Comparison of ENCODE assay signal across 15 cellular contexts in the genomic region with DNA sequence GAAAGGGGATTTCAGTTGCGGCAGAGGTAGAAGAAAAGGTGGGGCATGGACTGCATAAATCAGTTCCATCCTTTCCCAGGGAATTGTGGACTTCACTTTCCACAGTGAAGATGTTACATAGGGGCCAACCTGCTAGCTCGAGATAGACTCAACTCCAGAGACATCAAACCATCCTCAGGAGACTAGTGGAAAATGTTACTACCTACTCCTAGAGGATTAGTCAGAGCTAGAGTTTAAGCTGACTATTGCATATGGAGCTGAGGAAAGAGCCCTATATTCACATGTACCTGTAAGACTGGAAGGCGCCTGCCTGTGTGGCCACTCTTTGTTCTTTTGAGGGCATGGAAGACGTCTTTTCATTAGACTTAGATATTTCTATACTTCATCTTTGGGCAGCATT.
DNase-seq lines count a peak whose midpoint lies in the region; ATAC-seq, FAIRE-seq and TF ChIP-seq lines count a peak whose summit lies in the region.
"Had no signal": no experiment of that assay in that cellular context is flagged by ENCODE, and none has a peak within 500 bp of the region (broad histone marks: within the 10 kb centered on the region; RNA-seq: fewer than 3 reads in every experiment).

No MANE protein-coding gene starts in this region.

- no peaks in the 10 kb centered on the region for H3K9me3 ChIP-seq in right atrium auricular region
- no peaks in the 10 kb centered on the region for H3K9me3 ChIP-seq in psoas muscle
- no peaks in the 10 kb centered on the region for H3K9me3 ChIP-seq in vagina
- no peaks in the 10 kb centered on the region for H3K9me3 ChIP-seq in pancreas

- H3K4me1 ChIP-seq in right atrium auricular region (peaks cover 0 to 79% of the 10 kb centered on the region in 2 donors), psoas muscle (peaks cover 4% of the 10 kb centered on the region), vagina (peaks cover 46% of the 10 kb centered on the region), pancreas (no peaks in the 10 kb centered on the region)

- intact Hi-C loops in cardiac septum (cut with DNase I) (loop anchor here (5.0 to 10.0 kb wide), 2 partner anchors 108 to 391 kb away; no protein-coding TSS in a partner anchor), psoas muscle (cut with DNase I) (no loop called here), vagina (cut with DNase I) (no loop called here), pancreas (cut with DNase I) (loop anchor here in 1 of 3 donors (5.0 kb wide), 1 partner anchor 107 kb away; no protein-coding TSS in a partner anchor)

- 80 to 87% (median 86%) methylated on average over 4 of the region's 4 CpGs for WGBS in psoas muscle, 3 donors
- 88% methylated on average over 4 of the region's 4 CpGs for WGBS in pancreas, 2 donors

- H3K4me3 ChIP-seq in right atrium auricular region = peak overlapping the region in 1 of 2 donors; percentile 1
- no peak overlapping the region for H3K4me3 ChIP-seq in fibroblast of mammary gland (ENCODE audit: control insufficient read depth, low read depth, low read length)
- no peak overlapping the region for H3K4me3 ChIP-seq in psoas muscle
- H3K4me3 ChIP-seq in vagina = no peak overlapping the region
- no peak overlapping the region for H3K4me3 ChIP-seq in pancreas
- H3K4me3 ChIP-seq: GM23338, SK-N-MC had no signal

- DNase-seq in right atrium auricular region (ENCODE audit: low spot score) = no peak
- DNase-seq in cardiac septum (ENCODE audit: low spot score) = no peak
- DNase-seq in fibroblast of mammary gland (ENCODE audit: low read depth) = peak; percentile 46
- DNase-seq in psoas muscle = no peak
- DNase-seq in vagina (ENCODE audit: extremely low spot score in 2 of 2) = no peak
- DNase-seq in pancreas = no peak
- DNase-seq in frontal cortex (ENCODE audit: low spot score in 2 of 2) = no peak
- DNase-seq: activated T-cell treated with anti-CD3 and anti-CD28 coated beads, Interleukin-2, amount 50 U/mL, for 1 hour; central memory CD4-positive, alpha-beta T cell; stimulated activated CD4-positive, alpha-beta T cell treated with anti-CD3 and anti-CD28 coated beads, Interleukin-12 subunit alpha, Interleukin-12 subunit beta, amount 100 ng/mL, for 4 hours had no signal

- FAIRE-seq in pancreas (lab: Jason Lieb, UNC) (no peak), frontal cortex (lab: Jason Lieb, UNC) (no peak)

- no peak for TF ChIP-seq CTCF in right atrium auricular region (IDR thresholded peaks at IDR 0.05)
- TF ChIP-seq CTCF in fibroblast of mammary gland (conservative IDR thresholded peaks at IDR 0.05; ENCODE audit: control insufficient read depth, insufficient read depth, low read depth, low read length) = no peak
- TF ChIP-seq CTCF in psoas muscle (IDR thresholded peaks at IDR 0.05) = no peak
- TF ChIP-seq CTCF in vagina (IDR thresholded peaks at IDR 0.05) = no peak
- TF ChIP-seq CTCF in pancreas (IDR thresholded peaks at IDR 0.05) = no peak

- H3K36me3 ChIP-seq in right atrium auricular region (peaks cover 92% of the 10 kb centered on the region), psoas muscle (ENCODE audit: insufficient read depth in 1 of 2, low read depth in 1 of 2) (peaks cover 17 to 98% of the 10 kb centered on the region in 2 donors), vagina (peaks cover 6 to 62% of the 10 kb centered on the region in 2 donors), pancreas (peaks cover 0 to 85% (median 51%) of the 10 kb centered on the region in 3 donors)

- no peak for TF ChIP-seq POLR2A in vagina (IDR thresholded peaks at IDR 0.05)

- ATAC-seq in psoas muscle (peak in 1 of 4 donors; percentile 13), pancreas (no peak), GM19463 (IDR thresholded peaks at IDR 0.05; ENCODE audit: unreplicated experiment) (no peak)
- ATAC-seq: esophagus mucosa, GM23338 had no signal

- H3K27me3 ChIP-seq in right atrium auricular region (no peaks in the 10 kb centered on the region), psoas muscle (ENCODE audit: insufficient read depth in 3 of 3, low read length in 2 of 3) (no peaks in the 10 kb centered on the region), vagina (no peaks in the 10 kb centered on the region), pancreas (no peaks in the 10 kb centered on the region)

- H3K27ac ChIP-seq in right atrium auricular region = peak overlapping the region; percentile 85 to 87
- peak overlapping the region; percentile 14 for H3K27ac ChIP-seq in psoas muscle
- H3K27ac ChIP-seq in vagina = peak overlapping the region; percentile 77
- peak overlapping the region in 1 of 4 donors; percentile 1 for H3K27ac ChIP-seq in pancreas
- H3K27ac ChIP-seq: HL-60, SK-N-MC had no signal
